In the genomic region with DNA sequence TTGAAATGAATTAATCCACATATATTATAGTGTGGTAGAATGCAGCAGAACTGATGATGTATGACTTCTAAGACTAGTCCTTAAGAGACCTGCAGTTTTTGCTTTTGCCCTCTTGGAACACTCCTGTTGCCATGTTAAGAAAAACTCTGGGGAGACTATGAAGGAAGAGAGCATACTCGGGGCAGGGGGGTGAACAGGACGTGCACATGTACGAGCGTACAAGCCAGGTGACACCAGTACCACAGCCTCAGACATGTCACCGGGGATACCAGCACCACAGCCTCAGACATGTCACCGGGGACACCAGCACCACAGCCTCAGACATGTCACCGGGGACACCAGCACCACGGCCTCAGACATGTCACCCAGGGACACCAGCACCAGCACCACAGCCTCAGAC, we compare ENCODE assay signal across 20 cellular contexts. TPM values are rescaled to one million over a fixed set of nuclear protein-coding genes. Genes with fewer than 3 reads are reported as not detected.
DNase-seq lines count a peak whose midpoint lies in the region; ATAC-seq, FAIRE-seq and TF ChIP-seq lines count a peak whose summit lies in the region.
"Had no signal": no experiment of that assay in that cellular context is flagged by ENCODE, and none has a peak within 500 bp of the region (broad histone marks: within the 10 kb centered on the region; RNA-seq: fewer than 3 reads in every experiment).

No MANE protein-coding gene starts in this region.

- POLR2A ChIA-PET in IMR-90 (lab: Charles Lee; ENCODE audit: unreplicated experiment), result no interaction called here
- POLR2A ChIA-PET in HepG2 (lab: Yijun Ruan, JAX), result no interaction called here

- no peak for TF ChIP-seq POLR2A in IMR-90 (IDR thresholded peaks at IDR 0.05; ENCODE audit: low read depth, low read length)
- no peak for TF ChIP-seq POLR2A in HepG2 (IDR thresholded peaks at IDR 0.05; ENCODE audit: insufficient read depth in 1 of 2, low read depth in 2 of 2, low read length in 2 of 2)

- H2BK12ac ChIP-seq in mesenchymal stem cell (ENCODE audit: low read length in 2 of 2), result peak overlapping the region in 1 of 2 experiments; percentile 77

- H4K91ac ChIP-seq in IMR-90 (ENCODE audit: insufficient read depth, low read depth, low read length), result no peak overlapping the region
- peak overlapping the region; percentile 0 for H4K91ac ChIP-seq in mesenchymal stem cell (ENCODE audit: low read length)

- no peak overlapping the region for H3K27ac ChIP-seq in BLaER1 treated with 17β-estradiol and CSF1 and Interleukin-3, amounts not matched to agents 10 nM and 100 nM
- H3K27ac ChIP-seq in IMR-90 (ENCODE audit: insufficient read depth, low read length) (no peak overlapping the region), mesenchymal stem cell (ENCODE audit: low read length, poor library complexity, severe bottlenecking) (no peak overlapping the region), HepG2 (ENCODE audit: extremely low read length, insufficient read depth, low read length) (no peak overlapping the region)
- H3K27ac ChIP-seq: A549, KMS-11 had no signal

- peaks cover 0 to under 1% (median 0%) of the 10 kb centered on the region in 11 experiments; a peak in 4 of 22 replicates for H3K9me3 ChIP-seq in BLaER1 treated with 17β-estradiol and CSF1 and Interleukin-3, amounts not matched to agents 10 nM and 100 nM (replicated peaks in 1 of 11)
- H3K9me3 ChIP-seq in IMR-90 (ENCODE audit: control insufficient read depth, insufficient read depth, low read length), result no peaks in the 10 kb centered on the region
- H3K9me3 ChIP-seq in mesenchymal stem cell (ENCODE audit: control insufficient read depth, low read length), result no peaks in the 10 kb centered on the region
- H3K9me3 ChIP-seq in HepG2 (ENCODE audit: low read length), result no peaks in the 10 kb centered on the region
- H3K9me3 ChIP-seq: A549 had no signal

- H2BK20ac ChIP-seq in IMR-90 (ENCODE audit: low read depth, low read length), result no peak overlapping the region

- H2AFZ ChIP-seq in IMR-90 (replicated peaks; ENCODE audit: low read length, poor library complexity), result no peak overlapping the region
- H2AFZ ChIP-seq in mesenchymal stem cell (ENCODE audit: low read depth, low read length), result peak overlapping the region; percentile 86
- H2AFZ ChIP-seq in HepG2 (ENCODE audit: low read length), result no peak overlapping the region

- DNase-seq in IMR-90 (no peak), mesenchymal stem cell (no peak), progenitor cell of endocrine pancreas (ENCODE audit: low spot score, unreplicated experiment) (no peak), HepG2 (ENCODE audit: low spot score) (no peak), NCI-H2029 (lab: John Stamatoyannopoulos, UW) (no peak)
- DNase-seq: CD8-positive, alpha-beta T cell; COR-L47; DMS153; DMS79 treated with DMSO at 0.1 percent for 48 hours; EL; HCEC 1CT; HFFc6 had no signal

- no peak overlapping the region for H3K4me3 Mint-ChIP-seq in progenitor cell of endocrine pancreas (ENCODE audit: low read depth)
- H3K4me3 Mint-ChIP-seq: CD14-positive monocyte; CD8-positive, alpha-beta T cell; HFFc6 had no signal

- WGBS in IMR-90 (ENCODE audit: extremely low coverage in 2 of 2, insufficient read length in 1 of 2), 2 experiments, result 92% methylated on average over 8 of the region's 8 CpGs; no CpG with 5 or more reads in 1 of the 2 experiments
- WGBS in mesenchymal stem cell, result over 99% methylated on average over 8 of the region's 8 CpGs
- WGBS in HepG2 (ENCODE audit: low lambda C conversion rate), result 79% methylated on average over 5 of the region's 8 CpGs

- TF ChIP-seq RAD21 in IMR-90 (IDR thresholded peaks at IDR 0.05; ENCODE audit: low read length) (no peak), HepG2 (CRISPR knock-in tag; IDR thresholded peaks at IDR 0.05) (no peak)

- peak overlapping the region in 7 of 11 experiments; percentile 1 to 53 (median 31); a peak in 12 of 22 replicates for H3K4me2 ChIP-seq in BLaER1 treated with 17β-estradiol and CSF1 and Interleukin-3, amounts not matched to agents 10 nM and 100 nM
- H3K4me2 ChIP-seq in IMR-90 (ENCODE audit: low read depth, low read length) (no peak overlapping the region), mesenchymal stem cell (ENCODE audit: low read length, poor library complexity, severe bottlenecking) (no peak overlapping the region), HepG2 (ENCODE audit: low read depth, low read length) (no peak overlapping the region)
- H3K4me2 ChIP-seq: A549, KMS-11 had no signal

- no peak overlapping the region for H2AK9ac ChIP-seq in IMR-90 (replicated peaks; ENCODE audit: low read depth, low read length, poor library complexity)

- H3K36me3 Mint-ChIP-seq in progenitor cell of endocrine pancreas (ENCODE audit: insufficient read depth), result no peaks in the 10 kb centered on the region
- H3K36me3 Mint-ChIP-seq: CD14-positive monocyte; CD8-positive, alpha-beta T cell had no signal

- H3K9ac ChIP-seq in BLaER1 treated with 17β-estradiol and CSF1 and Interleukin-3, amounts not matched to agents 10 nM and 100 nM, result no peak overlapping the region
- H3K9ac ChIP-seq in IMR-90 (ENCODE audit: low read depth, low read length), result no peak overlapping the region
- H3K9ac ChIP-seq in mesenchymal stem cell (ENCODE audit: low read length), result no peak overlapping the region
- no peak overlapping the region for H3K9ac ChIP-seq in HepG2 (ENCODE audit: insufficient read depth, low read depth, low read length)
- H3K9ac ChIP-seq: KMS-11 had no signal

- peak overlapping the region; percentile 76 for H3K27ac Mint-ChIP-seq in progenitor cell of endocrine pancreas
- H3K27ac Mint-ChIP-seq: CD14-positive monocyte; CD8-positive, alpha-beta T cell; HFFc6 had no signal

- H2BK120ac ChIP-seq in IMR-90 (ENCODE audit: low read depth, low read length) (no peak overlapping the region), mesenchymal stem cell (ENCODE audit: low read depth, low read length) (no peak overlapping the region)

- H3K79me2 ChIP-seq in HepG2 (ENCODE audit: insufficient read depth, low read length), result no peaks in the 10 kb centered on the region

- no peaks in the 10 kb centered on the region for H4K20me1 ChIP-seq in BLaER1 treated with 17β-estradiol and CSF1 and Interleukin-3, amounts not matched to agents 10 nM and 100 nM
- no peaks in the 10 kb centered on the region for H4K20me1 ChIP-seq in IMR-90 (ENCODE audit: insufficient read depth, low read length)
- H4K20me1 ChIP-seq in HepG2 (ENCODE audit: insufficient read depth, low read length), result no peaks in the 10 kb centered on the region

- H3K4me1 Mint-ChIP-seq in progenitor cell of endocrine pancreas (ENCODE audit: low read depth), result no peaks in the 10 kb centered on the region

- TF ChIP-seq CTCF in IMR-90 (conservative IDR thresholded peaks at IDR 0.05; ENCODE audit: low read depth, low read length) (no peak), progenitor cell of endocrine pancreas (IDR thresholded peaks at IDR 0.05; ENCODE audit: unreplicated experiment) (no peak), HepG2 (CRISPR knock-in tag; IDR thresholded peaks at IDR 0.05) (no peak)

- H3K27me3 ChIP-seq in BLaER1 treated with 17β-estradiol and CSF1 and Interleukin-3, amounts not matched to agents 10 nM and 100 nM, result no peaks in the 10 kb centered on the region
- H3K27me3 ChIP-seq in IMR-90 (ENCODE audit: control insufficient read depth, insufficient read depth, low read length) (no peaks in the 10 kb centered on the region), mesenchymal stem cell (ENCODE audit: control insufficient read depth in 1 of 2, insufficient read depth in 1 of 2, low read length in 2 of 2) (no peaks in the 10 kb centered on the region), HepG2 (ENCODE audit: control insufficient read depth in 1 of 2, insufficient read depth in 2 of 2, low read length in 2 of 2) (no peaks in the 10 kb centered on the region)

- H3K9me1 ChIP-seq in IMR-90 (ENCODE audit: insufficient read depth, low read length), result no peaks in the 10 kb centered on the region

- dilution Hi-C loops in IMR-90 (cut with HindIII; ENCODE audit: low sequenced_read_pairs, unreplicated experiment), result no loop called here

- H3K79me1 ChIP-seq in IMR-90 (ENCODE audit: low read depth in 1 of 2, low read length in 2 of 2), result peaks cover 0 to 3% of the 10 kb centered on the region in 2 experiments; a peak in 1 of 4 replicates
- H3K79me1 ChIP-seq in mesenchymal stem cell (replicated peaks; ENCODE audit: low read length, poor library complexity, severe bottlenecking), result peaks cover 11% of the 10 kb centered on the region

- FAIRE-seq in HepG2 (lab: Jason Lieb, UNC), result no peak
- FAIRE-seq: A549, D721Med, H1 had no signal

- H2BK5ac ChIP-seq in IMR-90 (ENCODE audit: low read depth, low read length, poor library complexity, severe bottlenecking), result no peak overlapping the region
- no peak overlapping the region for H2BK5ac ChIP-seq in mesenchymal stem cell (ENCODE audit: low read depth, low read length, poor library complexity, severe bottlenecking)

- no peak for ATAC-seq in IMR-90 (ENCODE audit: low read depth)
- ATAC-seq in HepG2, result no peak
- ATAC-seq in HG02678 (IDR thresholded peaks at IDR 0.05; ENCODE audit: unreplicated experiment), result no peak
- ATAC-seq in GM19455 (IDR thresholded peaks at IDR 0.05; ENCODE audit: unreplicated experiment), result no peak
- ATAC-seq: A549; CD8-positive, alpha-beta T cell had no signal

- BruUV-seq in IMR-90 (replicated peaks; lab: Mats Ljungman, UMichigan) (no TSS peak), HepG2 (replicated peaks; lab: Mats Ljungman, UMichigan) (no TSS peak)

- peaks cover 3 to 20% (median 11%) of the 10 kb centered on the region in 10 experiments; a peak in 15 of 20 replicates for H3K4me1 ChIP-seq in BLaER1 treated with 17β-estradiol and CSF1 and Interleukin-3, amounts not matched to agents 10 nM and 100 nM
- H3K4me1 ChIP-seq in IMR-90 (ENCODE audit: control insufficient read depth, insufficient read depth, low read length) (peaks cover 2% of the 10 kb centered on the region; the same call in 1 of the 2 replicates), mesenchymal stem cell (ENCODE audit: control insufficient read depth, insufficient read depth, low read depth, low read length) (peaks cover 3% of the 10 kb centered on the region), HepG2 (ENCODE audit: insufficient read depth, low read length) (no peaks in the 10 kb centered on the region)
- H3K4me1 ChIP-seq: A549 had no signal

- peak overlapping the region; percentile 20; the same call in 1 of the 2 replicates for H2AK5ac ChIP-seq in IMR-90 (ENCODE audit: low read depth, low read length)
- H2AK5ac ChIP-seq in mesenchymal stem cell (ENCODE audit: low read length, severe bottlenecking), result no peak overlapping the region

- H4K8ac ChIP-seq in IMR-90 (ENCODE audit: low read depth in 2 of 2, low read length in 2 of 2) (no peak overlapping the region), mesenchymal stem cell (ENCODE audit: low read length) (no peak overlapping the region)

- in situ Hi-C loops in IMR-90 (cut with MboI; ENCODE audit: low sequenced_read_pairs) (no loop called here), HepG2 (cut with HindIII; ENCODE audit: extremely low pct_ligation_motif_present, low pct_unique_long_range_greater_than_20kb) (no loop called here)

- H3K14ac ChIP-seq in IMR-90 (replicated peaks; ENCODE audit: low read depth, low read length), result no peak overlapping the region
- peak overlapping the region in 1 of 2 experiments; percentile 7 for H3K14ac ChIP-seq in mesenchymal stem cell (ENCODE audit: low read length in 2 of 2)

- intact Hi-C loops in IMR-90 (cut with micrococcal nuclease) (no loop called here), HepG2 (cut with micrococcal nuclease; ENCODE audit: unreplicated experiment) (no loop called here)

- no peak overlapping the region for H4K5ac ChIP-seq in IMR-90 (ENCODE audit: low read depth, low read length)

- H3K36me3 ChIP-seq in BLaER1 treated with 17β-estradiol and CSF1 and Interleukin-3, amounts not matched to agents 10 nM and 100 nM, result no peaks in the 10 kb centered on the region
- H3K36me3 ChIP-seq in IMR-90 (ENCODE audit: control insufficient read depth, insufficient read depth, low read length) (no peaks in the 10 kb centered on the region), mesenchymal stem cell (ENCODE audit: control insufficient read depth in 1 of 2, insufficient read depth in 2 of 2, low read depth in 1 of 2, low read length in 2 of 2) (no peaks in the 10 kb centered on the region), HepG2 (replicated peaks in 1 of 2; ENCODE audit: control insufficient read depth in 1 of 2, insufficient read depth in 2 of 2, low read length in 2 of 2) (no peaks in the 10 kb centered on the region)

- no peak overlapping the region for H3K56ac ChIP-seq in IMR-90 (ENCODE audit: extremely low read depth, insufficient read depth, low read length)

- no peak overlapping the region for H2BK15ac ChIP-seq in IMR-90 (ENCODE audit: low read depth, low read length)
- no peak overlapping the region for H2BK15ac ChIP-seq in mesenchymal stem cell (ENCODE audit: low read depth, poor library complexity, severe bottlenecking)

- H3K4ac ChIP-seq in IMR-90 (ENCODE audit: low read depth, low read length) (no peak overlapping the region), mesenchymal stem cell (ENCODE audit: low read depth in 1 of 2, low read length in 2 of 2) (peak overlapping the region in 1 of 2 experiments; percentile 67)

- CTCF ChIA-PET in IMR-90 (lab: Yijun Ruan, JAX), result no interaction called here
- CTCF ChIA-PET in HepG2 (lab: Yijun Ruan, JAX; ENCODE audit: low intra/inter-chr PET ratio, low total read pairs), result no interaction called here

- H3K9me3 Mint-ChIP-seq in progenitor cell of endocrine pancreas (ENCODE audit: low read depth), result no peaks in the 10 kb centered on the region
- H3K9me3 Mint-ChIP-seq: CD8-positive, alpha-beta T cell; HFFc6 had no signal

- H3K18ac ChIP-seq in IMR-90 (ENCODE audit: low read depth, low read length) (no peak overlapping the region), mesenchymal stem cell (ENCODE audit: low read depth in 1 of 2, low read length in 2 of 2) (peak overlapping the region; percentile 23 to 29)

- no peak for TF ChIP-seq EP300 in HepG2 (IDR thresholded peaks at IDR 0.05; ENCODE audit: low read depth in 2 of 2, low read length in 2 of 2)
- no peak for TF ChIP-seq EP300 in HepG2 (CRISPR knock-in tag; IDR thresholded peaks at IDR 0.05; ENCODE audit: borderline replicate concordance)

- no peak overlapping the region for H3K23ac ChIP-seq in IMR-90 (ENCODE audit: low read depth, low read length)
- no peak overlapping the region for H3K23ac ChIP-seq in mesenchymal stem cell (ENCODE audit: low read length in 2 of 2)

- no peaks in the 10 kb centered on the region for H3K27me3 Mint-ChIP-seq in progenitor cell of endocrine pancreas

- H3K4me3 ChIP-seq in BLaER1 treated with 17β-estradiol and CSF1 and Interleukin-3, amounts not matched to agents 10 nM and 100 nM, result no peak overlapping the region
- H3K4me3 ChIP-seq in IMR-90 (ENCODE audit: insufficient read depth, low read depth, low read length), result no peak overlapping the region
- no peak overlapping the region for H3K4me3 ChIP-seq in mesenchymal stem cell (ENCODE audit: insufficient read depth in 1 of 2, low read depth in 1 of 2, low read length in 2 of 2)
- H3K4me3 ChIP-seq in HepG2 (replicated peaks in 1 of 3; ENCODE audit: insufficient read depth in 1 of 3, low read depth in 2 of 3, low read length in 3 of 3), result no peak overlapping the region
- H3K4me3 ChIP-seq: A549 had no signal

RNA-seq across cellular contexts. Expression of gene USPL1, which starts 15.9 kb away (rescaled TPM):
- total RNA-seq in IMR-90 (2012; rRNA removed), result 15.4 and 22.5 TPM in 2 replicates
- polyA plus RNA-seq in IMR-90 (2012; rRNA removed), result 8.3 and 12.1 TPM in 2 replicates
- polyA plus RNA-seq in IMR-90 (2012; cell fraction: cytosol; rRNA removed), result 1.6 and 2.3 TPM in 2 replicates
- 5.0 and 36.2 TPM in 2 replicates for polyA plus RNA-seq in IMR-90 (2012; cell fraction: nucleus; rRNA removed; ENCODE audit: low replicate concordance)
- 14.2 TPM for polyA plus RNA-seq in mesenchymal stem cell (2013, experiment 1 of 2)
- polyA plus RNA-seq in mesenchymal stem cell (2013, experiment 2 of 2), result 13.5 TPM
- 21.9 and 23.7 TPM in 2 replicates for total RNA-seq in progenitor cell of endocrine pancreas
- total RNA-seq in HepG2 (2016; rRNA removed; fragmentation: Illumina TruSeq; extraction: Trizol), result 13.7 and 18.3 TPM in 2 replicates
- 5.2 and 7.8 TPM in 2 replicates for total RNA-seq in HepG2 (2016; cell fraction: cytosol; rRNA removed; fragmentation: Illumina TruSeq; extraction: Trizol; ENCODE audit: low read depth)
- total RNA-seq in HepG2 (2016; cell fraction: insoluble cytoplasmic fraction; rRNA removed; fragmentation: Illumina TruSeq; extraction: Trizol), result 13.0 and 18.8 TPM in 2 replicates
- 7.1 and 7.5 TPM in 2 replicates for total RNA-seq in HepG2 (2016; cell fraction: membrane; rRNA removed; fragmentation: Illumina TruSeq; extraction: Trizol)
- total RNA-seq in HepG2 (2016; cell fraction: nucleus; rRNA removed; fragmentation: Illumina TruSeq; extraction: Trizol), result 15.9 and 19.0 TPM in 2 replicates
- polyA plus RNA-seq in HepG2 (2011; rRNA removed), result 14.0 and 15.9 TPM in 2 replicates
- polyA plus RNA-seq in HepG2 (2011; cell fraction: cytosol; rRNA removed), result 5.9 and 8.3 TPM in 2 replicates
- polyA plus RNA-seq in HepG2 (2011; cell fraction: nucleus; rRNA removed), result 21.1 and 22.4 TPM in 2 replicates
- 11.9 and 12.6 TPM in 2 replicates for polyA plus RNA-seq in HepG2 (2012)
- 0.46 and 0.81 TPM in 2 replicates for polyA plus RNA-seq in HepG2 (2016; cell fraction: cytosol; fragmentation: Illumina TruSeq; extraction: Trizol; ENCODE audit: low read depth)
- 13.6 and 13.8 TPM in 2 replicates for polyA plus RNA-seq in HepG2 (2016; cell fraction: insoluble cytoplasmic fraction; fragmentation: Illumina TruSeq; extraction: Trizol; ENCODE audit: low read depth)
- polyA plus RNA-seq in HepG2 (2016; cell fraction: membrane; fragmentation: Illumina TruSeq; extraction: Trizol; ENCODE audit: low read depth), result 1.7 and 2.0 TPM in 2 replicates
- 26.5 and 28.1 TPM in 2 replicates for polyA plus RNA-seq in HepG2 (2016; cell fraction: nucleus; fragmentation: Illumina TruSeq; extraction: Trizol; ENCODE audit: insufficient read depth, low read depth)
- 6.2 and 6.4 TPM in 2 replicates for polyA minus RNA-seq in HepG2 (2011; rRNA and poly(A)+ RNA removed; ENCODE audit: low replicate concordance)
- polyA minus RNA-seq in HepG2 (2011; cell fraction: cytosol; rRNA and poly(A)+ RNA removed), result 7.7 and 8.2 TPM in 2 replicates
- 29.2 and 38.0 TPM in 2 replicates for polyA minus RNA-seq in HepG2 (2011; cell fraction: nucleus; rRNA and poly(A)+ RNA removed)

Comparison
In these comparisons a context has a peak if more than half of its experiments do, and no peak if none do; other contexts are left out.
1. H3K4me2 ChIP-seq: peak in BLaER1 treated with 17β-estradiol and CSF1 and Interleukin-3, amounts not matched to agents 10 nM and 100 nM (7 of 11); none in IMR-90 (single experiment), mesenchymal stem cell (single experiment) and HepG2 (single experiment).